In genomic region chr4:148443550-148444295, GRCh38 we compare ENCODE assay signal across 8 cellular contexts. TPM values are rescaled to one million over a fixed set of nuclear protein-coding genes. Genes with fewer than 3 reads are reported as not detected.
DNase-seq lines count a peak whose midpoint lies in the region; ATAC-seq and TF ChIP-seq lines count a peak whose summit lies in the region.

No MANE protein-coding gene starts in this region.

- no peak overlapping the region for H3K27ac Mint-ChIP-seq in activated T-helper 2 cell treated with anti-CD3 and anti-CD28 coated beads, Interferon-gamma antibody, Interleukin-2, Interleukin-4, amounts not matched to agents 10 μg/mL and 5 μg/mL and 100 μg/mL, durations not matched to agents 14 hours and 24 hours and 36 hours
- no peak overlapping the region for H3K27ac Mint-ChIP-seq in glutamatergic neuron (ENCODE audit: unreplicated experiment)

- intact Hi-C loops in activated T-helper 2 cell treated with anti-CD3 and anti-CD28 coated beads, Interferon-gamma antibody, Interleukin-2, Interleukin-4, amounts not matched to agents 10 μg/mL and 5 μg/mL and 100 μg/mL, durations not matched to agents 14 hours and 24 hours and 36 hours (cut with micrococcal nuclease), result loop anchor here (5.0 to 10.0 kb wide), 3 partner anchors 386 to 826 kb away; partner anchors contain the start of genes PRMT9 and TMEM184C
- intact Hi-C loops in posterior cingulate gyrus (cut with DNase I), result loop anchor here (10.0 kb wide), 1 partner anchor 229 kb away; no protein-coding TSS in a partner anchor

- no peak for TF ChIP-seq CTCF in glutamatergic neuron (IDR thresholded peaks at IDR 0.05; ENCODE audit: partially characterized antibody, unreplicated experiment)

- H3K4me3 Mint-ChIP-seq in activated T-helper 2 cell treated with anti-CD3 and anti-CD28 coated beads, Interferon-gamma antibody, Interleukin-2, Interleukin-4, amounts not matched to agents 10 μg/mL and 5 μg/mL and 100 μg/mL, durations not matched to agents 14 hours and 24 hours and 36 hours (ENCODE audit: low read depth), result peak overlapping the region; percentile 93
- H3K4me3 Mint-ChIP-seq in glutamatergic neuron (ENCODE audit: unreplicated experiment), result peak overlapping the region; percentile 98

- peaks cover 56% of the 10 kb centered on the region for H3K27me3 Mint-ChIP-seq in activated T-helper 2 cell treated with anti-CD3 and anti-CD28 coated beads, Interferon-gamma antibody, Interleukin-2, Interleukin-4, amounts not matched to agents 10 μg/mL and 5 μg/mL and 100 μg/mL, durations not matched to agents 14 hours and 24 hours and 36 hours (ENCODE audit: low read depth)
- peaks cover 12% of the 10 kb centered on the region for H3K27me3 Mint-ChIP-seq in glutamatergic neuron (ENCODE audit: unreplicated experiment)

- ATAC-seq in activated CD4-positive, CD25-positive, alpha-beta regulatory T cell treated with anti-CD3 and anti-CD28 coated beads, Interleukin-2, amount 50 U/mL, for 24 hours, result no peak
- ATAC-seq in GM18907 (IDR thresholded peaks at IDR 0.05; ENCODE audit: unreplicated experiment), result no peak

- H3K9me3 Mint-ChIP-seq in activated T-helper 2 cell treated with anti-CD3 and anti-CD28 coated beads, Interferon-gamma antibody, Interleukin-2, Interleukin-4, amounts not matched to agents 10 μg/mL and 5 μg/mL and 100 μg/mL, durations not matched to agents 14 hours and 24 hours and 36 hours, result no peaks in the 10 kb centered on the region
- H3K9me3 Mint-ChIP-seq in glutamatergic neuron (ENCODE audit: unreplicated experiment), result peaks cover 5% of the 10 kb centered on the region

- peak; percentile 2 to 21 (median 8) for DNase-seq in activated CD4-positive, CD25-positive, alpha-beta regulatory T cell (lab: John Stamatoyannopoulos, UW)
- peak; percentile 18 for DNase-seq in activated T-helper 2 cell treated with anti-CD3 and anti-CD28 coated beads, Interferon-gamma antibody, Interleukin-2, Interleukin-4, amounts not matched to agents 10 μg/mL and 5 μg/mL and 100 μg/mL, durations not matched to agents 14 hours and 24 hours and 36 hours (ENCODE audit: low spot score)
- DNase-seq in glutamatergic neuron (peak; percentile 36), posterior cingulate gyrus (peak; percentile 10 to 86 (median 36)), HT-29 (ENCODE audit: low spot score) (no peak), NCI-H2029 treated with DMSO at 0.1 percent for 48 hours (lab: John Stamatoyannopoulos, UW) (no peak)

- H3K4me1 Mint-ChIP-seq in activated T-helper 2 cell treated with anti-CD3 and anti-CD28 coated beads, Interferon-gamma antibody, Interleukin-2, Interleukin-4, amounts not matched to agents 10 μg/mL and 5 μg/mL and 100 μg/mL, durations not matched to agents 14 hours and 24 hours and 36 hours (ENCODE audit: low read depth), result peaks cover 21% of the 10 kb centered on the region
- H3K4me1 Mint-ChIP-seq in glutamatergic neuron (ENCODE audit: low read depth, unreplicated experiment), result peaks cover 3% of the 10 kb centered on the region

- no peaks in the 10 kb centered on the region for H3K36me3 Mint-ChIP-seq in activated T-helper 2 cell treated with anti-CD3 and anti-CD28 coated beads, Interferon-gamma antibody, Interleukin-2, Interleukin-4, amounts not matched to agents 10 μg/mL and 5 μg/mL and 100 μg/mL, durations not matched to agents 14 hours and 24 hours and 36 hours (ENCODE audit: low read depth)
- H3K36me3 Mint-ChIP-seq in glutamatergic neuron (ENCODE audit: unreplicated experiment), result no peaks in the 10 kb centered on the region

RNA-seq across cellular contexts. Expression of gene NR3C2, which starts 1.5 kb away (rescaled TPM):
- total RNA-seq in activated T-helper 2 cell treated with anti-CD3 and anti-CD28 coated beads, Interferon-gamma antibody, Interleukin-2, Interleukin-4, amounts not matched to agents 10 μg/mL and 5 μg/mL and 100 μg/mL, durations not matched to agents 14 hours and 24 hours and 36 hours, result 0.21 and 0.32 TPM in 2 replicates
- 0.29 TPM for total RNA-seq in glutamatergic neuron (ENCODE audit: unreplicated experiment)
- total RNA-seq in HT-29 (2014; rRNA removed; shearing (Covaris generic)), result 1.4 and 2.5 TPM in 2 replicates

Comparison
In these comparisons a context has a peak if more than half of its experiments do, and no peak if none do; other contexts are left out.
1. DNase-seq: peak in activated CD4-positive, CD25-positive, alpha-beta regulatory T cell (4 of 4), activated T-helper 2 cell treated with anti-CD3 and anti-CD28 coated beads, Interferon-gamma antibody, Interleukin-2, Interleukin-4, amounts not matched to agents 10 μg/mL and 5 μg/mL and 100 μg/mL, durations not matched to agents 14 hours and 24 hours and 36 hours (single experiment), glutamatergic neuron (single experiment) and posterior cingulate gyrus (10 of 10); none in HT-29 (single experiment) and NCI-H2029 treated with DMSO at 0.1 percent for 48 hours (single experiment).